In genomic region chr18:59993560-59993959, GRCh38 we compare ENCODE assay signal across 20 cellular contexts.
DNase-seq lines count a peak whose midpoint lies in the region; ATAC-seq, FAIRE-seq and TF ChIP-seq lines count a peak whose summit lies in the region.
"Had no signal": no experiment of that assay in that cellular context is flagged by ENCODE, and none has a peak within 500 bp of the region (broad histone marks: within the 10 kb centered on the region; RNA-seq: fewer than 3 reads in every experiment).

No MANE protein-coding gene starts in this region.

- CTCF ChIA-PET in activated CD4-positive, alpha-beta memory T cell treated with anti-CD3 and anti-CD28 coated beads for 36 hours (lab: Charles Lee) = no interaction called here
- CTCF ChIA-PET in activated CD4-positive, alpha-beta memory T cell treated with anti-CD3 and anti-CD28 coated beads, Interleukin-2, amount 10 ng/mL, durations not matched to agents 7 days and 5 days (lab: Charles Lee) = interaction anchor here (0.6 to 0.9 kb wide), 2 partner anchors 27 to 146 kb away, joined by 3 to 4 read pairs; no protein-coding TSS in a partner anchor

- no peak for TF ChIP-seq CTCF in epithelial cell of esophagus (IDR thresholded peaks at IDR 0.05; ENCODE audit: insufficient read depth, low read depth, low read length, missing control alignments)
- no peak for TF ChIP-seq CTCF in spleen (IDR thresholded peaks at IDR 0.05 in 8 of 11, conservative IDR thresholded peaks at IDR 0.05 in 3 of 11)

- no peak overlapping the region for H3K18ac ChIP-seq in trophoblast cell (ENCODE audit: low read length)

- H2AK5ac ChIP-seq in trophoblast cell (ENCODE audit: low read length) = no peak overlapping the region

- no peak overlapping the region for H2BK5ac ChIP-seq in trophoblast cell (ENCODE audit: low read depth, low read length, poor library complexity)

- H3K23ac ChIP-seq in trophoblast cell (ENCODE audit: low read length) = no peak overlapping the region

- H3K9me3 ChIP-seq in spleen (no peaks in the 10 kb centered on the region), trophoblast cell (ENCODE audit: insufficient read depth, low read depth, low read length) (no peaks in the 10 kb centered on the region)
- H3K9me3 ChIP-seq: BE2C had no signal

- H3K79me1 ChIP-seq in trophoblast cell (ENCODE audit: low read length) = no peaks in the 10 kb centered on the region

- H3K9me3 Mint-ChIP-seq in activated CD4-positive, alpha-beta memory T cell treated with anti-CD3 and anti-CD28 coated beads for 36 hours = no peaks in the 10 kb centered on the region
- H3K9me3 Mint-ChIP-seq in activated CD4-positive, alpha-beta memory T cell treated with anti-CD3 and anti-CD28 coated beads, Interleukin-2, amount 10 ng/mL, durations not matched to agents 7 days and 5 days = no peaks in the 10 kb centered on the region
- no peaks in the 10 kb centered on the region for H3K9me3 Mint-ChIP-seq in stimulated activated effector memory CD8-positive, alpha-beta T cell treated with anti-CD3 and anti-CD28 coated beads, Interleukin-12 subunit alpha, Interleukin-12 subunit beta, amount 100 ng/mL, for 72 hours
- H3K9me3 Mint-ChIP-seq: CD14-positive monocyte; CD8-positive, alpha-beta memory T cell had no signal

- no peak overlapping the region for H3K4me2 ChIP-seq in trophoblast cell (ENCODE audit: low read length)

- POLR2A ChIA-PET in activated CD4-positive, alpha-beta memory T cell treated with anti-CD3 and anti-CD28 coated beads for 36 hours (lab: Charles Lee) = no interaction called here
- POLR2A ChIA-PET in activated CD4-positive, alpha-beta memory T cell treated with anti-CD3 and anti-CD28 coated beads, Interleukin-2, amount 10 ng/mL, durations not matched to agents 7 days and 5 days (lab: Charles Lee) = no interaction called here

- WGBS in spleen, 5 donors = 64 to 86% (median 80%) methylated on average over 5 of the region's 5 CpGs
- no CpG with 5 or more reads among the region's 5 CpGs for WGBS in trophoblast cell (ENCODE audit: extremely low coverage, insufficient coverage, insufficient read length)

- H2BK120ac ChIP-seq in trophoblast cell (ENCODE audit: insufficient read depth, low read length, poor library complexity) = no peak overlapping the region

- H3K4me1 ChIP-seq in spleen (no peaks in the 10 kb centered on the region), trophoblast cell (ENCODE audit: control insufficient read depth in 1 of 2, insufficient read depth in 2 of 2, low read length in 2 of 2) (no peaks in the 10 kb centered on the region)
- H3K4me1 ChIP-seq: BE2C had no signal

- no peak for TF ChIP-seq POLR2A in spleen (IDR thresholded peaks at IDR 0.05)

- no peak for FAIRE-seq in RCC 7860 (lab: Jason Lieb, UNC)
- FAIRE-seq: GM18507, H54 had no signal

- H3K27ac Mint-ChIP-seq in activated CD4-positive, alpha-beta memory T cell treated with anti-CD3 and anti-CD28 coated beads for 36 hours = no peak overlapping the region
- H3K27ac Mint-ChIP-seq in activated CD4-positive, alpha-beta memory T cell treated with anti-CD3 and anti-CD28 coated beads, Interleukin-2, amount 10 ng/mL, durations not matched to agents 7 days and 5 days = no peak overlapping the region
- no peak overlapping the region for H3K27ac Mint-ChIP-seq in stimulated activated effector memory CD8-positive, alpha-beta T cell treated with anti-CD3 and anti-CD28 coated beads, Interleukin-12 subunit alpha, Interleukin-12 subunit beta, amount 100 ng/mL, for 72 hours
- H3K27ac Mint-ChIP-seq: CD14-positive monocyte; CD8-positive, alpha-beta memory T cell had no signal

- no peak overlapping the region for H3K4me3 ChIP-seq in epithelial cell of esophagus (ENCODE audit: low read length)
- no peak overlapping the region for H3K4me3 ChIP-seq in spleen
- no peak overlapping the region for H3K4me3 ChIP-seq in trophoblast cell (ENCODE audit: low read depth, low read length)

- H3K27me3 ChIP-seq in spleen (replicated peaks in 1 of 7) (peaks cover 0 to 32% (median 0%) of the 10 kb centered on the region in 7 donors), trophoblast cell (ENCODE audit: insufficient read depth, low read length) (no peaks in the 10 kb centered on the region)
- H3K27me3 ChIP-seq: BE2C had no signal

- no peak overlapping the region for H3K27ac ChIP-seq in spleen
- no peak overlapping the region for H3K27ac ChIP-seq in trophoblast cell (ENCODE audit: low read depth, low read length)
- H3K27ac ChIP-seq: 22Rv1, HL-60 had no signal

- H4K8ac ChIP-seq in trophoblast cell (ENCODE audit: low read depth, low read length) = no peak overlapping the region

- no peak overlapping the region for H2AFZ ChIP-seq in trophoblast cell (ENCODE audit: insufficient read depth, low read length, poor library complexity)

- H3K9ac ChIP-seq in trophoblast cell (ENCODE audit: low read length) = no peak overlapping the region

- DNase-seq in activated CD4-positive, alpha-beta memory T cell treated with anti-CD3 and anti-CD28 coated beads for 36 hours = peak; percentile 12
- DNase-seq in activated CD4-positive, alpha-beta memory T cell treated with anti-CD3 and anti-CD28 coated beads, Interleukin-2, amount 10 ng/mL, durations not matched to agents 7 days and 5 days = no peak
- DNase-seq in RCC 7860 (ENCODE audit: low spot score) (peak; percentile 11), epithelial cell of esophagus (ENCODE audit: low read depth) (peak; percentile 46), spleen (no peak), trophoblast cell (no peak), T-helper 1 cell (no peak)
- no peak for DNase-seq in stimulated activated effector memory CD8-positive, alpha-beta T cell treated with anti-CD3 and anti-CD28 coated beads, Interleukin-12 subunit alpha, Interleukin-12 subunit beta, amount 100 ng/mL, for 72 hours (ENCODE audit: low spot score in 2 of 2)
- DNase-seq: ACHN; BE2C; Calu3; CD8-positive, alpha-beta memory T cell; Karpas-422; NCI-H2029; NCI-H446 treated with DMSO at 0.1 percent for 48 hours had no signal

- peak; percentile 11 for ATAC-seq in stimulated activated effector memory CD8-positive, alpha-beta T cell treated with anti-CD3 and anti-CD28 coated beads, Interleukin-12 subunit alpha, Interleukin-12 subunit beta, amount 100 ng/mL, for 72 hours

- H3K27me3 Mint-ChIP-seq in activated CD4-positive, alpha-beta memory T cell treated with anti-CD3 and anti-CD28 coated beads for 36 hours = peaks cover 21% of the 10 kb centered on the region
- H3K27me3 Mint-ChIP-seq in activated CD4-positive, alpha-beta memory T cell treated with anti-CD3 and anti-CD28 coated beads, Interleukin-2, amount 10 ng/mL, durations not matched to agents 7 days and 5 days = peaks cover 44% of the 10 kb centered on the region

- no peaks in the 10 kb centered on the region for H3K79me2 ChIP-seq in trophoblast cell (ENCODE audit: control insufficient read depth, insufficient read depth, low read length, poor library complexity)

- H3K4me3 Mint-ChIP-seq in activated CD4-positive, alpha-beta memory T cell treated with anti-CD3 and anti-CD28 coated beads for 36 hours = no peak overlapping the region
- H3K4me3 Mint-ChIP-seq in activated CD4-positive, alpha-beta memory T cell treated with anti-CD3 and anti-CD28 coated beads, Interleukin-2, amount 10 ng/mL, durations not matched to agents 7 days and 5 days = no peak overlapping the region
- no peak overlapping the region for H3K4me3 Mint-ChIP-seq in stimulated activated effector memory CD8-positive, alpha-beta T cell treated with anti-CD3 and anti-CD28 coated beads, Interleukin-12 subunit alpha, Interleukin-12 subunit beta, amount 100 ng/mL, for 72 hours
- H3K4me3 Mint-ChIP-seq: CD14-positive monocyte; CD8-positive, alpha-beta memory T cell had no signal

- H3K36me3 Mint-ChIP-seq in activated CD4-positive, alpha-beta memory T cell treated with anti-CD3 and anti-CD28 coated beads for 36 hours = no peaks in the 10 kb centered on the region
- no peaks in the 10 kb centered on the region for H3K36me3 Mint-ChIP-seq in activated CD4-positive, alpha-beta memory T cell treated with anti-CD3 and anti-CD28 coated beads, Interleukin-2, amount 10 ng/mL, durations not matched to agents 7 days and 5 days (ENCODE audit: low read depth)
- no peaks in the 10 kb centered on the region for H3K36me3 Mint-ChIP-seq in stimulated activated effector memory CD8-positive, alpha-beta T cell treated with anti-CD3 and anti-CD28 coated beads, Interleukin-12 subunit alpha, Interleukin-12 subunit beta, amount 100 ng/mL, for 72 hours
- H3K36me3 Mint-ChIP-seq: CD14-positive monocyte; CD8-positive, alpha-beta memory T cell had no signal

- no peak overlapping the region for H3K4ac ChIP-seq in trophoblast cell (ENCODE audit: low read depth, low read length)

- H3K14ac ChIP-seq in trophoblast cell (ENCODE audit: low read length) = no peak overlapping the region

- H3K36me3 ChIP-seq in spleen (no peaks in the 10 kb centered on the region), trophoblast cell (ENCODE audit: control insufficient read depth in 1 of 2, insufficient read depth in 2 of 2, low read length in 2 of 2) (no peaks in the 10 kb centered on the region)
- H3K36me3 ChIP-seq: BE2C had no signal

- no peak overlapping the region for H4K12ac ChIP-seq in trophoblast cell (ENCODE audit: low read depth, low read length)

- H3K4me1 Mint-ChIP-seq in activated CD4-positive, alpha-beta memory T cell treated with anti-CD3 and anti-CD28 coated beads for 36 hours (ENCODE audit: low read depth) = no peaks in the 10 kb centered on the region
- H3K4me1 Mint-ChIP-seq in activated CD4-positive, alpha-beta memory T cell treated with anti-CD3 and anti-CD28 coated beads, Interleukin-2, amount 10 ng/mL, durations not matched to agents 7 days and 5 days = no peaks in the 10 kb centered on the region
- H3K4me1 Mint-ChIP-seq in stimulated activated effector memory CD8-positive, alpha-beta T cell treated with anti-CD3 and anti-CD28 coated beads, Interleukin-12 subunit alpha, Interleukin-12 subunit beta, amount 100 ng/mL, for 72 hours = no peaks in the 10 kb centered on the region
- H3K4me1 Mint-ChIP-seq: CD14-positive monocyte had no signal

- intact Hi-C loops in activated CD4-positive, alpha-beta memory T cell treated with anti-CD3 and anti-CD28 coated beads for 36 hours (cut with micrococcal nuclease) = loop anchor here (10.0 kb wide), 1 partner anchor 421 kb away; no protein-coding TSS in a partner anchor
- intact Hi-C loops in spleen (cut with DNase I; ENCODE audit: low total_unique reads) = loop anchor here (5.0 kb wide), 1 partner anchor 554 kb away; no protein-coding TSS in a partner anchor

- H2BK12ac ChIP-seq in trophoblast cell (ENCODE audit: low read length) = no peak overlapping the region

- no peak overlapping the region for H4K91ac ChIP-seq in trophoblast cell (ENCODE audit: low read depth, low read length)

Comparison
In these comparisons a context has a peak if more than half of its experiments do, and no peak if none do; other contexts are left out.
1. DNase-seq: peak in activated CD4-positive, alpha-beta memory T cell treated with anti-CD3 and anti-CD28 coated beads for 36 hours (single experiment), RCC 7860 (single experiment) and epithelial cell of esophagus (single experiment); none in activated CD4-positive, alpha-beta memory T cell treated with anti-CD3 and anti-CD28 coated beads, Interleukin-2, amount 10 ng/mL, durations not matched to agents 7 days and 5 days (single experiment), stimulated activated effector memory CD8-positive, alpha-beta T cell treated with anti-CD3 and anti-CD28 coated beads, Interleukin-12 subunit alpha, Interleukin-12 subunit beta, amount 100 ng/mL, for 72 hours (0 of 2), spleen (single experiment), trophoblast cell (0 of 2) and T-helper 1 cell (0 of 5).